8 cellular contexts compared by ENCODE assay signal in genomic region chr17:17663160-17664072, GRCh38. TPM values are rescaled to one million over a fixed set of nuclear protein-coding genes. Genes with fewer than 3 reads are reported as not detected.
A peak's percentile ranks its signal among the peaks of the same experiment; 100 is the strongest.
DNase-seq lines count a peak whose midpoint lies in the region; ATAC-seq and TF ChIP-seq lines count a peak whose summit lies in the region.

No MANE protein-coding gene starts in this region.

- H3K4me3 Mint-ChIP-seq in activated naive CD8-positive, alpha-beta T cell treated with anti-CD3 and anti-CD28 coated beads, Interleukin-2, amount 10 ng/mL, durations not matched to agents 7 days and 5 days, result peak overlapping the region; percentile 34

- peaks cover 10% of the 10 kb centered on the region for H3K27me3 Mint-ChIP-seq in activated naive CD8-positive, alpha-beta T cell treated with anti-CD3 and anti-CD28 coated beads, Interleukin-2, amount 10 ng/mL, durations not matched to agents 7 days and 5 days

- POLR2A ChIA-PET in activated naive CD8-positive, alpha-beta T cell treated with anti-CD3 and anti-CD28 coated beads, Interleukin-2, amount 10 ng/mL, durations not matched to agents 7 days and 5 days (lab: Charles Lee), result no interaction called here

- H3K4me1 ChIP-seq in iPS DF 6.9 (ENCODE audit: control insufficient read depth, insufficient read depth, low read length), result peaks cover 3% of the 10 kb centered on the region; the same call in 1 of the 2 replicates
- H3K4me1 ChIP-seq in tibial nerve, result peaks cover 0 to 5% (median 0%) of the 10 kb centered on the region in 4 donors

- no peak for TF ChIP-seq POLR2A in tibial nerve (IDR thresholded peaks at IDR 0.05)

- H3K36me3 Mint-ChIP-seq in activated naive CD8-positive, alpha-beta T cell treated with anti-CD3 and anti-CD28 coated beads, Interleukin-2, amount 10 ng/mL, durations not matched to agents 7 days and 5 days, result no peaks in the 10 kb centered on the region

- H3K27me3 ChIP-seq in iPS DF 6.9 (ENCODE audit: control insufficient read depth, insufficient read depth, low read length) (no peaks in the 10 kb centered on the region), tibial nerve (no peaks in the 10 kb centered on the region)

- peak overlapping the region; percentile 84 for H3K27ac Mint-ChIP-seq in activated naive CD8-positive, alpha-beta T cell treated with anti-CD3 and anti-CD28 coated beads, Interleukin-2, amount 10 ng/mL, durations not matched to agents 7 days and 5 days

- ATAC-seq in GM19468 (IDR thresholded peaks at IDR 0.05; ENCODE audit: extremely low read depth, unreplicated experiment), result peak; percentile 70
- ATAC-seq in activated naive CD8-positive, alpha-beta T cell treated with anti-CD3 and anti-CD28 coated beads, Interleukin-2, amount 10 ng/mL, durations not matched to agents 7 days and 5 days (ENCODE audit: low read depth), result peak; percentile 99

- no peak overlapping the region for H3K27ac ChIP-seq in iPS DF 6.9 (ENCODE audit: low read length)
- H3K27ac ChIP-seq in tibial nerve, result no peak overlapping the region

- H3K4me3 ChIP-seq in iPS DF 6.9 (ENCODE audit: low read length) (no peak overlapping the region), tibial nerve (no peak overlapping the region)

- peaks cover 12% of the 10 kb centered on the region for H3K4me1 Mint-ChIP-seq in activated naive CD8-positive, alpha-beta T cell treated with anti-CD3 and anti-CD28 coated beads, Interleukin-2, amount 10 ng/mL, durations not matched to agents 7 days and 5 days

- no peak for TF ChIP-seq CTCF in tibial nerve (IDR thresholded peaks at IDR 0.05)

- H3K36me3 ChIP-seq in iPS DF 6.9 (ENCODE audit: control insufficient read depth, insufficient read depth, low read length), result no peaks in the 10 kb centered on the region
- H3K36me3 ChIP-seq in tibial nerve, result no peaks in the 10 kb centered on the region

- peaks cover 7% of the 10 kb centered on the region for H3K9me3 Mint-ChIP-seq in activated naive CD8-positive, alpha-beta T cell treated with anti-CD3 and anti-CD28 coated beads, Interleukin-2, amount 10 ng/mL, durations not matched to agents 7 days and 5 days

- no peaks in the 10 kb centered on the region for H3K9me3 ChIP-seq in iPS DF 6.9 (ENCODE audit: control insufficient read depth, insufficient read depth, low read length)
- peaks cover 0 to 17% (median 0%) of the 10 kb centered on the region in 4 donors for H3K9me3 ChIP-seq in tibial nerve

- peak; percentile 32 for DNase-seq in COLO668 (lab: John Stamatoyannopoulos, UW; ENCODE audit: unreplicated experiment)
- DNase-seq in HK-2 (ENCODE audit: unreplicated experiment), result peak; percentile 84
- DNase-seq in SW 1271 (lab: John Stamatoyannopoulos, UW), result peak; percentile 42 to 49
- DNase-seq in activated naive CD8-positive, alpha-beta T cell treated with anti-CD3 and anti-CD28 coated beads, Interleukin-2, amount 10 ng/mL, durations not matched to agents 7 days and 5 days, result peak; percentile 75
- DNase-seq in iPS DF 6.9 (ENCODE audit: low read depth, low spot score), result peak; percentile 63
- peak; percentile 68 for DNase-seq in stimulated activated CD4-positive, alpha-beta T cell treated with anti-CD3 and anti-CD28 coated beads, Interleukin-2, amount 100 ng/mL, for 4 hours (ENCODE audit: low read depth)
- DNase-seq in tibial nerve (ENCODE audit: low spot score in 2 of 2), result no peak

- no CpG with 5 or more reads among the region's 19 CpGs for WGBS in iPS DF 6.9 (ENCODE audit: insufficient coverage, insufficient read length)
- WGBS in tibial nerve, 2 donors, result 24 to 27% methylated on average over 18 to 19 of the region's 19 CpGs

- TF ChIP-seq EP300 in tibial nerve (IDR thresholded peaks at IDR 0.05), result no peak

RNA-seq across cellular contexts. Expression of gene RAI1, which starts 17.8 kb away (rescaled TPM):
- total RNA-seq in activated naive CD8-positive, alpha-beta T cell treated with anti-CD3 and anti-CD28 coated beads, Interleukin-2, amount 10 ng/mL, durations not matched to agents 7 days and 5 days, result 10 to 100 TPM; 25.0 to 25.5 TPM
- total RNA-seq in tibial nerve, result 10 to 100 TPM; 32.9 to 52.7 (median 45.9) TPM

Comparison
In these comparisons a context has a peak if more than half of its experiments do, and no peak if none do; other contexts are left out.
1. DNase-seq: peak in COLO668 (single experiment), HK-2 (single experiment), SW 1271 (2 of 2), activated naive CD8-positive, alpha-beta T cell treated with anti-CD3 and anti-CD28 coated beads, Interleukin-2, amount 10 ng/mL, durations not matched to agents 7 days and 5 days (single experiment), iPS DF 6.9 (single experiment) and stimulated activated CD4-positive, alpha-beta T cell treated with anti-CD3 and anti-CD28 coated beads, Interleukin-2, amount 100 ng/mL, for 4 hours (single experiment); none in tibial nerve (0 of 2).